17 cellular contexts compared by ENCODE assay signal in the genomic region with DNA sequence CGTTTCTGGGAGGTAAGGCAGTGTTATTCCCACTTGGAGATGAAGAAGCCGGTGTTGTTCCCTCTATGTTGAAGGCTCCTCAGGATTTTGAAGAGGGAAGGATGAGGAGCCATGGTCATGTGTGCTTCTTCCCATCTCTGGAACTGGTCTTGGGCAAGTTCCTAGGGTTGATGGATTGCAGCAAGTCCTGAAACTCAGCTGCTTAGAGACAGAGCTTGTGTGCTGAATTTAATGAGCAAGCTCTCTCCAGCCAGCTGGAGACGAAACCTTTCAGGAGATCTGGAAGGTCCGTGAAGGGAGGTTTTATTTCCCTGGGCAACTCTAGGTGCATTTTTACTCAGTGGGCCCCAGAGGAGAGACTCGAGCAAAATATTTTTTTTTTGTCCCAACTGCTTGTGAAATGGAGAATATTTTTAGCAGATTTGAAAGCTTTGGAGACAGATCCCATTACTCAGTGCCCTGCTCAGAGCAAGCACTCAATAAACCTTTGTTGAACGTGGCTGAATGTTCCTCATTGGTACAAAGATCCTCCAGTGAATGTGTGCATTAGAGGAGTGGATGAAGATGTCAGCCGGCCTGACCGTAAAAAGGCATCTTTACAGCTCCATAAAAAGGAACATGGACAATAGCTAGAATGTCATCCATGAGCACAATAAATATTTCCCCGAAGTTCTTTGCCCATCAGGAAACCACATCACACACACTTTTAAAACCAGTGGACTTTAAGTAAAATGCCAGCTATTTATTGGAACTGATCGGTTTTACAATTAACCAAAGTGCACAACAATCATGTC. TPM values are rescaled to one million over a fixed set of nuclear protein-coding genes. Genes with fewer than 3 reads are reported as not detected.
DNase-seq lines count a peak whose midpoint lies in the region; ATAC-seq lines count a peak whose summit lies in the region.
"Had no signal": no experiment of that assay in that cellular context is flagged by ENCODE, and none has a peak within 500 bp of the region (broad histone marks: within the 10 kb centered on the region; RNA-seq: fewer than 3 reads in every experiment).

No MANE protein-coding gene starts in this region.

- no peak overlapping the region for H3K4me3 Mint-ChIP-seq in effector memory CD8-positive, alpha-beta T cell
- H3K4me3 Mint-ChIP-seq in activated T-helper 1 cell treated with anti-CD3 and anti-CD28 coated beads, Interleukin-12 subunit alpha, Interleukin-12 subunit beta, Interleukin-2, Interleukin-4 antibody, amounts not matched to agents 30 ng/mL and 10 ng/mL and 1 ng/mL, durations not matched to agents 14 hours and 24 hours and 36 hours = no peak overlapping the region
- H3K4me3 Mint-ChIP-seq: CD14-positive monocyte had no signal

- no peaks in the 10 kb centered on the region for H3K79me1 ChIP-seq in neuronal stem cell (ENCODE audit: low read depth, low read length)

- no peaks in the 10 kb centered on the region for H3K36me3 Mint-ChIP-seq in effector memory CD8-positive, alpha-beta T cell (ENCODE audit: insufficient read depth)
- no peaks in the 10 kb centered on the region for H3K36me3 Mint-ChIP-seq in activated T-helper 1 cell treated with anti-CD3 and anti-CD28 coated beads, Interleukin-12 subunit alpha, Interleukin-12 subunit beta, Interleukin-2, Interleukin-4 antibody, amounts not matched to agents 30 ng/mL and 10 ng/mL and 1 ng/mL, durations not matched to agents 14 hours and 24 hours and 36 hours (ENCODE audit: low read depth)
- H3K36me3 Mint-ChIP-seq: CD14-positive monocyte had no signal

- no peak overlapping the region for H3K18ac ChIP-seq in neuronal stem cell (ENCODE audit: low read length)

- H2BK15ac ChIP-seq in neuronal stem cell (ENCODE audit: low read length) = no peak overlapping the region

- H3K4me3 ChIP-seq in neuronal stem cell (ENCODE audit: low read length in 2 of 2) = no peak overlapping the region

- intact Hi-C loops in activated T-helper 1 cell treated with anti-CD3 and anti-CD28 coated beads, Interleukin-12 subunit alpha, Interleukin-12 subunit beta, Interleukin-2, Interleukin-4 antibody, amounts not matched to agents 30 ng/mL and 10 ng/mL and 1 ng/mL, durations not matched to agents 14 hours and 24 hours and 36 hours (cut with micrococcal nuclease) = no loop called here

- DNase-seq in C1 segment of cervical spinal cord (lab: John Stamatoyannopoulos, UW) (peak in 8 of 14 donors; percentile 7 to 61 (median 22)), neuronal stem cell (ENCODE audit: low spot score) (no peak), superior temporal gyrus (ENCODE audit: extremely low spot score) (peak; percentile 28), NOMO-1 (lab: John Stamatoyannopoulos, UW; ENCODE audit: unreplicated experiment in 2 of 2) (no peak)
- DNase-seq in effector memory CD8-positive, alpha-beta T cell = no peak
- DNase-seq in stimulated activated naive CD4-positive, alpha-beta T cell (lab: John Stamatoyannopoulos, UW) = no peak
- DNase-seq in activated T-helper 1 cell treated with anti-CD3 and anti-CD28 coated beads, Interleukin-12 subunit alpha, Interleukin-12 subunit beta, Interleukin-2, Interleukin-4 antibody, amounts not matched to agents 30 ng/mL and 10 ng/mL and 1 ng/mL, durations not matched to agents 14 hours and 24 hours and 36 hours (ENCODE audit: low spot score) = no peak
- DNase-seq: DMS153, EL, GOT3, NCI-H1105 treated with DMSO at 0.1 percent for 48 hours, NCI-H187 treated with DMSO at 0.1 percent for 48 hours, NCI-H2171, NCI-H748 treated with DMSO at 0.1 percent for 48 hours, RPMI8226 had no signal

- peaks cover 5 to 6% of the 10 kb centered on the region in 2 donors for H3K4me1 ChIP-seq in neuronal stem cell (ENCODE audit: control insufficient read depth in 2 of 2, insufficient read depth in 1 of 2, low read depth in 1 of 2, low read length in 2 of 2)

- peak overlapping the region; percentile 5 for H2AFZ ChIP-seq in neuronal stem cell (ENCODE audit: low read length)

- H3K27me3 ChIP-seq in neuronal stem cell (ENCODE audit: control insufficient read depth in 3 of 3, insufficient read depth in 3 of 3, low read depth in 1 of 3, low read length in 3 of 3) = no peaks in the 10 kb centered on the region

- no peaks in the 10 kb centered on the region for H3K9me3 Mint-ChIP-seq in effector memory CD8-positive, alpha-beta T cell
- H3K9me3 Mint-ChIP-seq in activated T-helper 1 cell treated with anti-CD3 and anti-CD28 coated beads, Interleukin-12 subunit alpha, Interleukin-12 subunit beta, Interleukin-2, Interleukin-4 antibody, amounts not matched to agents 30 ng/mL and 10 ng/mL and 1 ng/mL, durations not matched to agents 14 hours and 24 hours and 36 hours = no peaks in the 10 kb centered on the region

- H3K9me3 ChIP-seq in neuronal stem cell (replicated peaks in 1 of 2; ENCODE audit: control insufficient read depth in 2 of 2, insufficient read depth in 1 of 2, low read depth in 1 of 2, low read length in 2 of 2) = peaks cover 0 to 9% of the 10 kb centered on the region in 2 donors

- no peak overlapping the region for H3K14ac ChIP-seq in neuronal stem cell (ENCODE audit: low read length)

- H4K8ac ChIP-seq in neuronal stem cell (ENCODE audit: low read depth, low read length) = no peak overlapping the region

- peak overlapping the region; percentile 1 to 53 for H3K27ac Mint-ChIP-seq in effector memory CD8-positive, alpha-beta T cell
- no peak overlapping the region for H3K27ac Mint-ChIP-seq in activated T-helper 1 cell treated with anti-CD3 and anti-CD28 coated beads, Interleukin-12 subunit alpha, Interleukin-12 subunit beta, Interleukin-2, Interleukin-4 antibody, amounts not matched to agents 30 ng/mL and 10 ng/mL and 1 ng/mL, durations not matched to agents 14 hours and 24 hours and 36 hours

- H3K27ac ChIP-seq in neuronal stem cell (replicated peaks; ENCODE audit: low read length) = no peak overlapping the region

- H3K4me1 Mint-ChIP-seq in effector memory CD8-positive, alpha-beta T cell (ENCODE audit: low read depth in 2 of 2) = peaks cover 30 to 39% of the 10 kb centered on the region in 2 donors
- peaks cover 18% of the 10 kb centered on the region for H3K4me1 Mint-ChIP-seq in activated T-helper 1 cell treated with anti-CD3 and anti-CD28 coated beads, Interleukin-12 subunit alpha, Interleukin-12 subunit beta, Interleukin-2, Interleukin-4 antibody, amounts not matched to agents 30 ng/mL and 10 ng/mL and 1 ng/mL, durations not matched to agents 14 hours and 24 hours and 36 hours (ENCODE audit: low read depth)

- no peak overlapping the region for H2BK120ac ChIP-seq in neuronal stem cell (ENCODE audit: low read depth, low read length)

- no peak overlapping the region for H2BK5ac ChIP-seq in neuronal stem cell (ENCODE audit: low read length)

- no peak overlapping the region for H2BK12ac ChIP-seq in neuronal stem cell (ENCODE audit: low read length)

- WGBS in neuronal stem cell (ENCODE audit: extremely low coverage in 2 of 2, insufficient read length in 2 of 2, insufficient replicate concordance in 1 of 2), 2 donors = no CpG with 5 or more reads among the region's 10 CpGs

- H3K27me3 Mint-ChIP-seq in effector memory CD8-positive, alpha-beta T cell = no peaks in the 10 kb centered on the region
- H3K27me3 Mint-ChIP-seq in activated T-helper 1 cell treated with anti-CD3 and anti-CD28 coated beads, Interleukin-12 subunit alpha, Interleukin-12 subunit beta, Interleukin-2, Interleukin-4 antibody, amounts not matched to agents 30 ng/mL and 10 ng/mL and 1 ng/mL, durations not matched to agents 14 hours and 24 hours and 36 hours (ENCODE audit: insufficient read depth) = peaks cover 18% of the 10 kb centered on the region

- no peaks in the 10 kb centered on the region for H3K36me3 ChIP-seq in neuronal stem cell (replicated peaks in 1 of 2; ENCODE audit: control insufficient read depth in 2 of 2, insufficient read depth in 2 of 2, low read length in 2 of 2)

- no peak overlapping the region for H4K91ac ChIP-seq in neuronal stem cell (ENCODE audit: low read depth, low read length, poor library complexity)

- H2AK5ac ChIP-seq in neuronal stem cell (ENCODE audit: low read depth, low read length) = no peak overlapping the region

- no peak overlapping the region for H3K9ac ChIP-seq in neuronal stem cell (ENCODE audit: low read depth, low read length, poor library complexity)

- H3K23ac ChIP-seq in neuronal stem cell (ENCODE audit: low read depth, low read length, poor library complexity) = no peak overlapping the region

- no peak overlapping the region for H3K4ac ChIP-seq in neuronal stem cell (ENCODE audit: low read length)

- ATAC-seq in effector memory CD8-positive, alpha-beta T cell (replicated peaks) = no peak

- no peak overlapping the region for H3K4me2 ChIP-seq in neuronal stem cell (ENCODE audit: insufficient read depth, low read length, poor library complexity, severe bottlenecking)

RNA-seq across cellular contexts. Expression of gene RGMA, which starts 55.7 kb away (rescaled TPM):
- 196 TPM for polyA plus RNA-seq in neuronal stem cell (2013, experiment 1 of 2)
- 194 TPM for polyA plus RNA-seq in neuronal stem cell (2013, experiment 2 of 2)
- 0.34 and 0.54 TPM in 2 replicates for total RNA-seq in activated T-helper 1 cell treated with anti-CD3 and anti-CD28 coated beads, Interleukin-12 subunit alpha, Interleukin-12 subunit beta, Interleukin-2, Interleukin-4 antibody, amounts not matched to agents 30 ng/mL and 10 ng/mL and 1 ng/mL, durations not matched to agents 14 hours and 24 hours and 36 hours
- total RNA-seq: LHCN-M2 had no signal

Comparison
In these comparisons a context has a peak if more than half of its experiments do, and no peak if none do; other contexts are left out.
1. DNase-seq: peak in C1 segment of cervical spinal cord (8 of 14) and superior temporal gyrus (single experiment); none in effector memory CD8-positive, alpha-beta T cell (0 of 3), neuronal stem cell (single experiment), stimulated activated naive CD4-positive, alpha-beta T cell (0 of 6), NOMO-1 (0 of 2) and activated T-helper 1 cell treated with anti-CD3 and anti-CD28 coated beads, Interleukin-12 subunit alpha, Interleukin-12 subunit beta, Interleukin-2, Interleukin-4 antibody, amounts not matched to agents 30 ng/mL and 10 ng/mL and 1 ng/mL, durations not matched to agents 14 hours and 24 hours and 36 hours (single experiment).